In genomic region chr10:42552188-42553063, GRCh38 we compare ENCODE assay signal across 8 cellular contexts.
DNase-seq lines count a peak whose midpoint lies in the region; ATAC-seq and TF ChIP-seq lines count a peak whose summit lies in the region.

No MANE protein-coding gene starts in this region.

- peaks cover 4% of the 10 kb centered on the region for H3K79me2 ChIP-seq in fibroblast of lung (ENCODE audit: control insufficient read depth, insufficient read depth, low read length)

- H3K4me1 ChIP-seq in fibroblast of lung (ENCODE audit: control insufficient read depth, extremely low read depth, insufficient read depth, low read length) = no peaks in the 10 kb centered on the region

- H3K4me3 Mint-ChIP-seq in activated T-helper 17 cell treated with anti-CD3 and anti-CD28 coated beads, Interleukin-2, amount 50 U/mL, for 72 hours = peak overlapping the region; percentile 97
- peak overlapping the region; percentile 96 to 100 (median 98) for H3K4me3 Mint-ChIP-seq in naive B cell
- H3K4me3 Mint-ChIP-seq in stimulated activated effector memory CD8-positive, alpha-beta T cell treated with anti-CD3 and anti-CD28 coated beads, Interleukin-12 subunit alpha, Interleukin-12 subunit beta, amount 100 ng/mL, for 72 hours = peak overlapping the region; percentile 96

- DNase-seq in Daoy (ENCODE audit: low read depth) (peak; percentile 93), GOT3 (lab: John Stamatoyannopoulos, UW) (peak; percentile 66), LHCN-M2 (ENCODE audit: low read depth) (peak; percentile 96), RPMI7951 (ENCODE audit: low read depth) (peak; percentile 94), fibroblast of lung (ENCODE audit: low read depth in 2 of 2) (peak; percentile 96 to 97), naive B cell (peak; percentile 89)
- peak; percentile 81 to 96 for DNase-seq in stimulated activated effector memory CD8-positive, alpha-beta T cell treated with anti-CD3 and anti-CD28 coated beads, Interleukin-12 subunit alpha, Interleukin-12 subunit beta, amount 100 ng/mL, for 72 hours (ENCODE audit: low spot score in 2 of 2)

- no peaks in the 10 kb centered on the region for H3K9me3 ChIP-seq in fibroblast of lung (ENCODE audit: control insufficient read depth, insufficient read depth, low read depth, low read length)

- peak overlapping the region; percentile 99 for H2AFZ ChIP-seq in fibroblast of lung (ENCODE audit: low read length)

- no peak for TF ChIP-seq CTCF in fibroblast of lung (conservative IDR thresholded peaks at IDR 0.05 in 1 of 2, IDR thresholded peaks at IDR 0.05 in 1 of 2; ENCODE audit: low read depth in 1 of 2, low read length in 2 of 2)

- H3K9ac ChIP-seq in fibroblast of lung (ENCODE audit: insufficient read depth, low read length) = peak overlapping the region; percentile 63

- peaks cover 28% of the 10 kb centered on the region for H3K4me1 Mint-ChIP-seq in activated T-helper 17 cell treated with anti-CD3 and anti-CD28 coated beads, Interleukin-2, amount 50 U/mL, for 72 hours
- peaks cover 28 to 44% (median 38%) of the 10 kb centered on the region in 3 donors for H3K4me1 Mint-ChIP-seq in naive B cell
- H3K4me1 Mint-ChIP-seq in stimulated activated effector memory CD8-positive, alpha-beta T cell treated with anti-CD3 and anti-CD28 coated beads, Interleukin-12 subunit alpha, Interleukin-12 subunit beta, amount 100 ng/mL, for 72 hours = peaks cover 36% of the 10 kb centered on the region

- H3K27ac Mint-ChIP-seq in activated T-helper 17 cell treated with anti-CD3 and anti-CD28 coated beads, Interleukin-2, amount 50 U/mL, for 72 hours = peak overlapping the region; percentile 92
- H3K27ac Mint-ChIP-seq in naive B cell = peak overlapping the region; percentile 90 to 99 (median 98)
- peak overlapping the region; percentile 98 for H3K27ac Mint-ChIP-seq in stimulated activated effector memory CD8-positive, alpha-beta T cell treated with anti-CD3 and anti-CD28 coated beads, Interleukin-12 subunit alpha, Interleukin-12 subunit beta, amount 100 ng/mL, for 72 hours

- peak overlapping the region; percentile 98 for H3K4me2 ChIP-seq in fibroblast of lung (ENCODE audit: extremely low read depth, insufficient read depth, low read length)

- no peaks in the 10 kb centered on the region for H4K20me1 ChIP-seq in fibroblast of lung (ENCODE audit: control insufficient read depth, extremely low read depth, insufficient read depth, low read length)

- peaks cover 49% of the 10 kb centered on the region for H3K36me3 Mint-ChIP-seq in activated T-helper 17 cell treated with anti-CD3 and anti-CD28 coated beads, Interleukin-2, amount 50 U/mL, for 72 hours (ENCODE audit: low read depth)
- H3K36me3 Mint-ChIP-seq in naive B cell = peaks cover 14 to 23% of the 10 kb centered on the region in 2 donors
- peaks cover 32% of the 10 kb centered on the region for H3K36me3 Mint-ChIP-seq in stimulated activated effector memory CD8-positive, alpha-beta T cell treated with anti-CD3 and anti-CD28 coated beads, Interleukin-12 subunit alpha, Interleukin-12 subunit beta, amount 100 ng/mL, for 72 hours

- H3K9me3 Mint-ChIP-seq in activated T-helper 17 cell treated with anti-CD3 and anti-CD28 coated beads, Interleukin-2, amount 50 U/mL, for 72 hours = peaks cover 3% of the 10 kb centered on the region
- H3K9me3 Mint-ChIP-seq in naive B cell = peaks cover 0 to 2% (median 0%) of the 10 kb centered on the region in 7 donors
- H3K9me3 Mint-ChIP-seq in stimulated activated effector memory CD8-positive, alpha-beta T cell treated with anti-CD3 and anti-CD28 coated beads, Interleukin-12 subunit alpha, Interleukin-12 subunit beta, amount 100 ng/mL, for 72 hours = no peaks in the 10 kb centered on the region

- no peaks in the 10 kb centered on the region for H3K27me3 ChIP-seq in fibroblast of lung (ENCODE audit: control insufficient read depth, insufficient read depth, low read length)

- no peaks in the 10 kb centered on the region for H3K36me3 ChIP-seq in fibroblast of lung (ENCODE audit: control insufficient read depth, insufficient read depth, low read length)

- H3K4me3 ChIP-seq in fibroblast of lung (replicated peaks in 1 of 4; ENCODE audit: control extremely low read depth in 1 of 4, insufficient read depth in 1 of 4, low read depth in 3 of 4, low read length in 4 of 4) = peak overlapping the region; percentile 81 to 96 (median 94)

- peak overlapping the region; percentile 72 for H3K27ac ChIP-seq in fibroblast of lung (ENCODE audit: insufficient read depth, low read length)

- ATAC-seq in activated T-helper 17 cell treated with anti-CD3 and anti-CD28 coated beads, Interleukin-2, amount 50 U/mL, for 72 hours (replicated peaks) = peak; percentile 95
- peak; percentile 91 to 92 for ATAC-seq in naive B cell (ENCODE audit: low read depth in 2 of 2)
- peak; percentile 94 for ATAC-seq in stimulated activated effector memory CD8-positive, alpha-beta T cell treated with anti-CD3 and anti-CD28 coated beads, Interleukin-12 subunit alpha, Interleukin-12 subunit beta, amount 100 ng/mL, for 72 hours

- peaks cover 4% of the 10 kb centered on the region for H3K27me3 Mint-ChIP-seq in activated T-helper 17 cell treated with anti-CD3 and anti-CD28 coated beads, Interleukin-2, amount 50 U/mL, for 72 hours
- H3K27me3 Mint-ChIP-seq in naive B cell = peaks cover 0 to 5% (median 4%) of the 10 kb centered on the region in 3 donors

Comparison
In these comparisons a context has a peak if more than half of its experiments do, and no peak if none do; other contexts are left out.
1. Peak in every context shown above with its lines: DNase-seq, ATAC-seq, H3K4me3 ChIP-seq and H3K27ac ChIP-seq.